Comparison of ENCODE assay signal across 28 cellular contexts in the genomic region with DNA sequence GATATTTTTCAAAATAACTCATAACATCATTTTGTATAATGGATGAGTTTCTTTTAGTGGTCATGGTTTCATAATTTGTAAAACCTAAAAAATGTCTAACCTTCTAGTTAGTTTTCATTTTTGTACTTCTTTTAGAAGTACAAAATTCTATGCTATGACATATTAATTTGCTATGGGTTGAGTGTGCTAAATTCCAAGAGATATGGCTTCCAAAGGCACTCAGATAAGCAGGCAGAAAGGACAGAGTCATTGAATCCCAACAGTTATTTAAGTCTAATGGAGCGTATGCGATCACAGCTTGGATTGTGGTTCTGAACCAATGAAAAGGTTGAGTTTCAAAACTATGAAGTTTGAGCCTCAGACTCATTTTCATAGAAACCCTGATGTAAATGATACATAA. TPM values are rescaled to one million over a fixed set of nuclear protein-coding genes. Genes with fewer than 3 reads are reported as not detected.
A peak's percentile ranks its signal among the peaks of the same experiment; 100 is the strongest.
DNase-seq lines count a peak whose midpoint lies in the region; ATAC-seq, FAIRE-seq and TF ChIP-seq lines count a peak whose summit lies in the region.
"Had no signal": no experiment of that assay in that cellular context is flagged by ENCODE, and none has a peak within 500 bp of the region (broad histone marks: within the 10 kb centered on the region; RNA-seq: fewer than 3 reads in every experiment).

No MANE protein-coding gene starts in this region.

- CTCF ChIA-PET in HEK293 (lab: Yijun Ruan, JAX) = no interaction called here

- H3K36me3 Mint-ChIP-seq in activated CD4-positive, alpha-beta T cell treated with anti-CD3 and anti-CD28 coated beads, Interleukin-2, amount 10 ng/mL, durations not matched to agents 24 days and 14 days (ENCODE audit: low read depth) = peaks cover 18% of the 10 kb centered on the region
- no peaks in the 10 kb centered on the region for H3K36me3 Mint-ChIP-seq in astrocyte (ENCODE audit: low read depth, unreplicated experiment)
- H3K36me3 Mint-ChIP-seq in endodermal cell (ENCODE audit: low read depth) = peaks cover 5% of the 10 kb centered on the region
- H3K36me3 Mint-ChIP-seq: CD14-positive monocyte had no signal

- WGBS in endodermal cell (ENCODE audit: insufficient coverage in 1 of 2, insufficient read length in 1 of 2), 2 experiments = 98 to 100% methylated on average over 2 of the region's 2 CpGs

- no peaks in the 10 kb centered on the region for H3K27me3 Mint-ChIP-seq in activated CD4-positive, alpha-beta T cell treated with anti-CD3 and anti-CD28 coated beads, Interleukin-2, amount 10 ng/mL, durations not matched to agents 24 days and 14 days
- no peaks in the 10 kb centered on the region for H3K27me3 Mint-ChIP-seq in astrocyte (ENCODE audit: low read depth, unreplicated experiment)
- H3K27me3 Mint-ChIP-seq in endodermal cell (ENCODE audit: insufficient read depth) = peaks cover 7% of the 10 kb centered on the region
- H3K27me3 Mint-ChIP-seq: CD4-positive, alpha-beta memory T cell; CD4-positive, CD25-positive, alpha-beta regulatory T cell had no signal

- intact Hi-C loops in activated CD4-positive, alpha-beta T cell treated with anti-CD3 and anti-CD28 coated beads, Interleukin-2, amount 10 ng/mL, durations not matched to agents 24 days and 14 days (cut with micrococcal nuclease) = no loop called here
- intact Hi-C loops in cardiac septum (cut with DNase I) = loop anchor here (5.0 kb wide), 2 partner anchors 43 to 88 kb away; partner anchors contain the start of gene DPP4

- peak overlapping the region; percentile 30 for H3K27ac Mint-ChIP-seq in activated CD4-positive, alpha-beta T cell treated with anti-CD3 and anti-CD28 coated beads, Interleukin-2, amount 10 ng/mL, durations not matched to agents 24 days and 14 days
- peak overlapping the region; percentile 18 for H3K27ac Mint-ChIP-seq in astrocyte (ENCODE audit: unreplicated experiment)
- H3K27ac Mint-ChIP-seq in endodermal cell = no peak overlapping the region
- H3K27ac Mint-ChIP-seq: CD4-positive, CD25-positive, alpha-beta regulatory T cell; CD8-positive, alpha-beta memory T cell had no signal

- ATAC-seq in HG03521 (IDR thresholded peaks at IDR 0.05; ENCODE audit: unreplicated experiment) = no peak
- ATAC-seq: A549, GM12878 had no signal

- POLR2A ChIA-PET in HEK293 (lab: Yijun Ruan, JAX) = no interaction called here

- TF ChIP-seq CTCF in HEK293 (tag by site-specific recombination; IDR thresholded peaks at IDR 0.05) (no peak), astrocyte (IDR thresholded peaks at IDR 0.05; ENCODE audit: insufficient read depth, low read depth, low read length) (no peak), endodermal cell (conservative IDR thresholded peaks at IDR 0.05) (no peak)

- H3K4me3 Mint-ChIP-seq in activated CD4-positive, alpha-beta T cell treated with anti-CD3 and anti-CD28 coated beads, Interleukin-2, amount 10 ng/mL, durations not matched to agents 24 days and 14 days = no peak overlapping the region
- H3K4me3 Mint-ChIP-seq in astrocyte (ENCODE audit: unreplicated experiment) (no peak overlapping the region), endodermal cell (no peak overlapping the region)
- H3K4me3 Mint-ChIP-seq: CD14-positive monocyte; CD4-positive, alpha-beta memory T cell; CD4-positive, CD25-positive, alpha-beta regulatory T cell; CD8-positive, alpha-beta memory T cell had no signal

- no peaks in the 10 kb centered on the region for H4K20me1 ChIP-seq in astrocyte (ENCODE audit: insufficient read depth, low read length)
- H4K20me1 ChIP-seq: BLaER1 had no signal

- no peak for FAIRE-seq in astrocyte (lab: Jason Lieb, UNC)
- FAIRE-seq: A549, D721Med, G401.6, GM12878, GM12892, GM18507, GM19239 had no signal

- no peak for DNase-seq in activated CD4-positive, alpha-beta T cell treated with anti-CD3 and anti-CD28 coated beads, Interleukin-2, amount 10 ng/mL, durations not matched to agents 24 days and 14 days
- no peak for DNase-seq in activated CD4-positive, alpha-beta T cell treated with anti-CD3 and anti-CD28 coated beads, Interleukin-2, amount 50 U/mL, for 4 hours
- DNase-seq in astrocyte (ENCODE audit: low read depth) (no peak), endodermal cell (no peak), cardiac septum (ENCODE audit: low spot score) (no peak), SHP77 treated with DMSO at 0.1 percent for 48 hours (lab: John Stamatoyannopoulos, UW) (no peak)
- DNase-seq: ACHN; BE2C; C1 segment of cervical spinal cord; Calu3; CD4-positive, alpha-beta memory T cell; CD4-positive, CD25-positive, alpha-beta regulatory T cell; CD8-positive, alpha-beta memory T cell; COR-L47; DMS79 treated with DMSO at 0.1 percent for 48 hours had no signal

- H3K27ac ChIP-seq in HEK293 (ENCODE audit: extremely low read depth, low read depth, low read length) = no peak overlapping the region
- no peak overlapping the region for H3K27ac ChIP-seq in astrocyte (ENCODE audit: low read depth, low read length)
- no peak overlapping the region for H3K27ac ChIP-seq in endodermal cell (ENCODE audit: low read depth, low read length)
- H3K27ac ChIP-seq: 22Rv1, A549, BLaER1 had no signal

- H3K4me3 ChIP-seq in HEK293 (ENCODE audit: low read depth, low read length) = no peak overlapping the region
- H3K4me3 ChIP-seq in astrocyte (ENCODE audit: insufficient read depth, low read depth, low read length) = no peak overlapping the region
- peak overlapping the region; percentile 7 for H3K4me3 ChIP-seq in endodermal cell (ENCODE audit: low read length)
- H3K4me3 ChIP-seq: A549, BLaER1, GM12878 had no signal

- H3K9ac ChIP-seq in astrocyte (ENCODE audit: low read length) = no peak overlapping the region
- no peak overlapping the region for H3K9ac ChIP-seq in endodermal cell (ENCODE audit: extremely low read depth, low read length, poor library complexity, severe bottlenecking)
- H3K9ac ChIP-seq: BLaER1 had no signal

- H3K4me2 ChIP-seq in astrocyte (ENCODE audit: low read length) = no peak overlapping the region
- H3K4me2 ChIP-seq: A549, BLaER1 had no signal

- H3K79me2 ChIP-seq in astrocyte (ENCODE audit: insufficient read depth, low read length) = no peaks in the 10 kb centered on the region

- H3K36me3 ChIP-seq in HEK293 (ENCODE audit: control insufficient read depth in 2 of 2, insufficient read depth in 1 of 2, low read length in 2 of 2) = no peaks in the 10 kb centered on the region
- H3K36me3 ChIP-seq in astrocyte (ENCODE audit: insufficient read depth, low read length) = no peaks in the 10 kb centered on the region
- no peaks in the 10 kb centered on the region for H3K36me3 ChIP-seq in endodermal cell (ENCODE audit: control insufficient read depth, insufficient read depth, low read length)
- H3K36me3 ChIP-seq: BE2C, BLaER1 had no signal

- peaks cover 23% of the 10 kb centered on the region for H3K4me1 Mint-ChIP-seq in activated CD4-positive, alpha-beta T cell treated with anti-CD3 and anti-CD28 coated beads, Interleukin-2, amount 10 ng/mL, durations not matched to agents 24 days and 14 days
- peaks cover 12% of the 10 kb centered on the region for H3K4me1 Mint-ChIP-seq in astrocyte (ENCODE audit: low read depth, unreplicated experiment)
- peaks cover 18% of the 10 kb centered on the region for H3K4me1 Mint-ChIP-seq in endodermal cell

- H2AFZ ChIP-seq in astrocyte (ENCODE audit: low read depth, low read length) = no peak overlapping the region

- H3K4me1 ChIP-seq in HEK293 (ENCODE audit: control insufficient read depth, insufficient read depth, low read length) = 0 out of 2 replicates have a peak, but pooled peaks cover 4% of the 10 kb centered on the region
- peaks cover 13% of the 10 kb centered on the region for H3K4me1 ChIP-seq in astrocyte (ENCODE audit: insufficient read depth, low read length)
- peaks cover 4% of the 10 kb centered on the region for H3K4me1 ChIP-seq in endodermal cell (ENCODE audit: control insufficient read depth, insufficient read depth, low read length)
- H3K4me1 ChIP-seq: A549, BE2C, BLaER1 had no signal

- no peaks in the 10 kb centered on the region for H3K27me3 ChIP-seq in astrocyte (ENCODE audit: insufficient read depth, low read length)
- H3K27me3 ChIP-seq in endodermal cell (ENCODE audit: control insufficient read depth, insufficient read depth, low read length, poor library complexity, severe bottlenecking) = no peaks in the 10 kb centered on the region
- H3K27me3 ChIP-seq: BE2C, BLaER1 had no signal

- H3K9me3 ChIP-seq in HEK293 (ENCODE audit: control insufficient read depth, insufficient read depth, low read depth, low read length) = no peaks in the 10 kb centered on the region
- H3K9me3 ChIP-seq in astrocyte (ENCODE audit: insufficient read depth, low read depth, low read length) = no peaks in the 10 kb centered on the region
- peaks cover 15% of the 10 kb centered on the region for H3K9me3 ChIP-seq in endodermal cell (ENCODE audit: control insufficient read depth, low read length)
- H3K9me3 ChIP-seq: A549, BE2C had no signal

- H3K9me3 Mint-ChIP-seq in activated CD4-positive, alpha-beta T cell treated with anti-CD3 and anti-CD28 coated beads, Interleukin-2, amount 10 ng/mL, durations not matched to agents 24 days and 14 days = peaks cover 23% of the 10 kb centered on the region
- H3K9me3 Mint-ChIP-seq in astrocyte (ENCODE audit: unreplicated experiment) (peaks cover 5% of the 10 kb centered on the region), endodermal cell (peaks cover 16% of the 10 kb centered on the region)

TF ChIP-seq in HEK293, 187 proteins besides CTCF, POLR2A, EP300 and RAD21:
- peak; percentile 81 for TF ChIP-seq SETDB1 (IDR thresholded peaks at IDR 0.05; ENCODE audit: insufficient read length, low read length)
- no peak for TF ChIP-seq ZBTB6 (tag by site-specific recombination; IDR thresholded peaks at IDR 0.05)

RNA-seq across cellular contexts. Expression of gene GCG, which starts 37.0 kb away (rescaled TPM):
- total RNA-seq in activated CD4-positive, alpha-beta T cell treated with anti-CD3 and anti-CD28 coated beads, Interleukin-2, amount 10 ng/mL, durations not matched to agents 24 days and 14 days = not detected in 2 replicates
- total RNA-seq in astrocyte (not detected in 2 replicates), endodermal cell (not detected), cardiac septum (not detected)
- polyA plus RNA-seq in endodermal cell (2013, experiment 1 of 2) = 0.28 TPM
- polyA plus RNA-seq in endodermal cell (2013, experiment 2 of 2) = 0.50 TPM
- total RNA-seq: A172; Calu3; CD4-positive, alpha-beta memory T cell; CD4-positive, CD25-positive, alpha-beta regulatory T cell; CD8-positive, alpha-beta memory T cell; GM12878 had no signal
- polyA plus RNA-seq: A549; CD14-positive monocyte; CD4-positive, alpha-beta memory T cell; CD4-positive, CD25-positive, alpha-beta regulatory T cell; CD8-positive, alpha-beta memory T cell; GM12878 had no signal

RNA-seq across cellular contexts. Expression of gene DPP4, which starts 41.1 kb away (rescaled TPM):
- 65.4 and 68.0 TPM in 2 replicates for total RNA-seq in activated CD4-positive, alpha-beta T cell treated with anti-CD3 and anti-CD28 coated beads, Interleukin-2, amount 10 ng/mL, durations not matched to agents 24 days and 14 days
- total RNA-seq in astrocyte (5.3 and 6.7 TPM in 2 replicates), endodermal cell (1 to 10 TPM in 1 of 2 donors, under 1 TPM in 1; 0.46 to 1.2 TPM), cardiac septum (3.4 TPM)
- 2.4 TPM for polyA plus RNA-seq in endodermal cell (2013, experiment 1 of 2)
- polyA plus RNA-seq in endodermal cell (2013, experiment 2 of 2) = 2.9 TPM
